ENCODE assay signal across 19 cellular contexts in genomic region chr3:15973414-15973813, GRCh38.
"Had no signal": no experiment of that assay in that cellular context is flagged by ENCODE, and none has a peak within 500 bp of the region (broad histone marks: within the 10 kb centered on the region; RNA-seq: fewer than 3 reads in every experiment).

No MANE protein-coding gene starts in this region.

- ATAC-seq: Panc1, PC-3 had no signal

- H3K4me2 ChIP-seq: SK-N-SH had no signal

- H3K4me1 Mint-ChIP-seq: IgD-negative memory B cell had no signal

- H3K9ac ChIP-seq: SK-N-SH had no signal

- H3K4me3 Mint-ChIP-seq: IgD-negative memory B cell had no signal

- DNase-seq: NCI-H1048, NCI-H1105, NCI-H1417, NCI-H1436 treated with DMSO at 0.1 percent for 48 hours, NCI-H1694, NCI-H187 treated with DMSO at 0.1 percent for 48 hours, NCI-H2029 treated with DMSO at 0.1 percent for 48 hours, NCI-H2171 treated with DMSO at 0.1 percent for 48 hours, NCI-H2227 treated with DMSO at 0.1 percent for 48 hours, NCI-H524, NCI-H526 treated with DMSO at 0.1 percent for 48 hours, NCI-H774, PC-3, SHP77, SK-N-SH, SW 1271 had no signal

- H3K36me3 Mint-ChIP-seq: IgD-negative memory B cell had no signal

- H3K27ac ChIP-seq: RWPE1 had no signal

- H3K9me3 ChIP-seq: SK-N-SH had no signal

- H3K27ac Mint-ChIP-seq: IgD-negative memory B cell had no signal
